8 cellular contexts compared by ENCODE assay signal in the genomic region with DNA sequence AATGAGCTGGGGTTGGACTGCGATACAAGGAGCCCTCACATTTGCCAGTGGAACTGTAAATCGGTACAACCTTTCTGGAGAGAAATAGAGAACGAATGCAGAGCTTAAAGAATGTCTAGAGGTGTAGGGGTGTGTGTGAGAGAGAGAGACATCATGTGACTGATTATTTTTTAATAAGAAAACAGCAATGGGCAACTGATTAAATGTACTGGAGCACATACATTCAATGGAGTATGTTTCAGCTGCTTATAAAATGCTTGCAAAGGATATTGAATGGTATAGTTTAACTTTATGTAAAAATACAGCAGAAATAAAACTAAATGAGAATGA. TPM values are rescaled to one million over a fixed set of nuclear protein-coding genes. Genes with fewer than 3 reads are reported as not detected.
A peak's percentile ranks its signal among the peaks of the same experiment; 100 is the strongest.
DNase-seq lines count a peak whose midpoint lies in the region; ATAC-seq and TF ChIP-seq lines count a peak whose summit lies in the region.

No MANE protein-coding gene starts in this region.

- no peak for DNase-seq in CD14-positive monocyte (ENCODE audit: low spot score)
- DNase-seq in cardiac fibroblast (ENCODE audit: low read depth in 2 of 2), result no peak
- no peak for DNase-seq in activated gamma-delta T cell treated with Interleukin-2 at 50 U/mL for 16 hours
- no peak for DNase-seq in anterior cingulate cortex (lab: John Stamatoyannopoulos, UW)
- DNase-seq in activated CD8-positive, alpha-beta memory T cell treated with anti-CD3 and anti-CD28 coated beads, Interleukin-2, amount 50 U/mL, for 48 hours, result no peak

- no peaks in the 10 kb centered on the region for H3K9me3 ChIP-seq in mononuclear cell (ENCODE audit: low read depth, low read length)

- peak overlapping the region; percentile 88 to 93 for H3K4me3 Mint-ChIP-seq in CD14-positive monocyte

- H3K4me3 ChIP-seq in cardiac fibroblast (replicated peaks in 1 of 2; ENCODE audit: low read depth in 2 of 2, low read length in 2 of 2) (peak overlapping the region; percentile 69 to 73), mononuclear cell (ENCODE audit: low read length) (peak overlapping the region; percentile 60)

- intact Hi-C loops in CD14-positive monocyte (cut with micrococcal nuclease), result no loop called here

- peaks cover 12% of the 10 kb centered on the region for H3K4me1 Mint-ChIP-seq in CD14-positive monocyte

- TF ChIP-seq CTCF in CD14-positive monocyte (IDR thresholded peaks at IDR 0.05) (no peak), cardiac fibroblast (IDR thresholded peaks at IDR 0.05; ENCODE audit: low read depth, low read length) (no peak)

- H3K4me1 ChIP-seq in mononuclear cell (ENCODE audit: insufficient read depth, low read length), result no peaks in the 10 kb centered on the region

- H3K27ac Mint-ChIP-seq in CD14-positive monocyte, result peak overlapping the region in 2 of 7 donors; percentile 63 to 70

- peaks cover 0 to 1% (median 1%) of the 10 kb centered on the region in 3 donors for H3K27me3 Mint-ChIP-seq in CD14-positive monocyte (ENCODE audit: low read depth in 3 of 3)

- no peaks in the 10 kb centered on the region for H3K27me3 ChIP-seq in mononuclear cell (ENCODE audit: insufficient read depth, low read length)

- H3K9me3 Mint-ChIP-seq in CD14-positive monocyte, result no peaks in the 10 kb centered on the region

- peak; percentile 28 for ATAC-seq in GM19455 (IDR thresholded peaks at IDR 0.05; ENCODE audit: unreplicated experiment)
- ATAC-seq in HG03520 (IDR thresholded peaks at IDR 0.05; ENCODE audit: unreplicated experiment), result peak; percentile 30

- H3K36me3 Mint-ChIP-seq in CD14-positive monocyte, result no peaks in the 10 kb centered on the region

RNA-seq across cellular contexts. Expression of gene TMEM17, which starts 0.4 kb away (rescaled TPM):
- under 1 TPM; 0.10 to 0.26 TPM for polyA plus RNA-seq in CD14-positive monocyte
- total RNA-seq in mononuclear cell, result 0.21 TPM
